In the genomic region with DNA sequence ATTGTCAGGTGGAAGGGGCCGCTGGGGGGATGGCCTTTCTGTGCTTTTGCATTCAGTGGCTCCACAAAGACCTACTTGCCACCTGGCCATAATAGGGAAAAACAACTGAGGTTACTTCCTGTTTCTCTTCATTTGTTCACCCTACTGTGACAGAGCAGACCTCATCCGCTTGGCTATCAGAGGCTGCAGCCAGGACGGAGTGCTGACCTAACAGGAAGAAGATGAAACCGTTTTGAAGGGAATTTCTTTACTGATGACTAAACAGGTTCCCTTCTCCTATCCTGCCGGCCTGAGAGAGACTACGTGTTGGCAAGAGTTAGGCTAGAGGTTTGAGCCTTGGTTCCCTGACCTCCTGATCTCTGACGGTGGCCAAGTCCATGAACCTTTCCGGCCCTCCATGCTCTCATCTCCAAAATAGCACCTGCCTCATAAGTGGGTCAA, we compare ENCODE assay signal across 10 cellular contexts. TPM values are rescaled to one million over a fixed set of nuclear protein-coding genes. Genes with fewer than 3 reads are reported as not detected.
DNase-seq lines count a peak whose midpoint lies in the region; ATAC-seq, FAIRE-seq and TF ChIP-seq lines count a peak whose summit lies in the region.
"Had no signal": no experiment of that assay in that cellular context is flagged by ENCODE, and none has a peak within 500 bp of the region (broad histone marks: within the 10 kb centered on the region; RNA-seq: fewer than 3 reads in every experiment).

No MANE protein-coding gene starts in this region.

- no peak overlapping the region for H2BK12ac ChIP-seq in neuronal stem cell (ENCODE audit: low read length)

- intact Hi-C loops in Panc1 (cut with micrococcal nuclease; ENCODE audit: unreplicated experiment) (no loop called here), ovary (cut with DNase I) (no loop called here)

- peak; percentile 92 for ATAC-seq in HG02884 (IDR thresholded peaks at IDR 0.05; ENCODE audit: unreplicated experiment)
- 0 out of 2 replicates have a peak, but pooled peaks have one; percentile 34 for ATAC-seq in Panc1
- ATAC-seq in foreskin keratinocyte: no peak

- H3K79me1 ChIP-seq in neuronal stem cell (ENCODE audit: low read depth, low read length): no peaks in the 10 kb centered on the region

- no peak for TF ChIP-seq EP300 in ovary (IDR thresholded peaks at IDR 0.05)

- in situ Hi-C loops in Panc1 (cut with HindIII; ENCODE audit: low pct_unique_long_range_greater_than_20kb, low sequenced_read_pairs): no loop called here

- WGBS in neuronal stem cell (ENCODE audit: extremely low coverage in 2 of 2, insufficient read length in 2 of 2, insufficient replicate concordance in 1 of 2), 2 donors: no CpG with 5 or more reads among the region's 8 CpGs
- WGBS in ovary, 3 donors: 50 to 53% (median 51%) methylated on average over 8 of the region's 8 CpGs

- no peak overlapping the region for H3K4me2 ChIP-seq in neuronal stem cell (ENCODE audit: insufficient read depth, low read length, poor library complexity, severe bottlenecking)

- no peak overlapping the region for H3K9ac ChIP-seq in neuronal stem cell (ENCODE audit: low read depth, low read length, poor library complexity)

- H4K91ac ChIP-seq in neuronal stem cell (ENCODE audit: low read depth, low read length, poor library complexity): no peak overlapping the region

- no peak overlapping the region for H2BK5ac ChIP-seq in neuronal stem cell (ENCODE audit: low read length)

- no peaks in the 10 kb centered on the region for H3K36me3 ChIP-seq in Panc1 (ENCODE audit: control insufficient read depth, insufficient read depth, low read length)
- no peaks in the 10 kb centered on the region for H3K36me3 ChIP-seq in neuronal stem cell (replicated peaks in 1 of 2; ENCODE audit: control insufficient read depth in 2 of 2, insufficient read depth in 2 of 2, low read length in 2 of 2)
- no peaks in the 10 kb centered on the region for H3K36me3 ChIP-seq in ovary

- H3K4ac ChIP-seq in neuronal stem cell (ENCODE audit: low read length): no peak overlapping the region

- H3K27me3 ChIP-seq in Panc1 (ENCODE audit: control insufficient read depth, insufficient read depth, low read length): peaks cover 10% of the 10 kb centered on the region; the same call in 1 of the 2 replicates
- H3K27me3 ChIP-seq in neuronal stem cell (ENCODE audit: control insufficient read depth in 3 of 3, insufficient read depth in 3 of 3, low read depth in 1 of 3, low read length in 3 of 3): peaks cover 0 to 29% (median 0%) of the 10 kb centered on the region in 3 experiments
- peaks cover 5% of the 10 kb centered on the region for H3K27me3 ChIP-seq in foreskin keratinocyte
- no peaks in the 10 kb centered on the region for H3K27me3 ChIP-seq in ovary

- H2BK15ac ChIP-seq in neuronal stem cell (ENCODE audit: low read length): no peak overlapping the region

- no peak overlapping the region for H3K23ac ChIP-seq in neuronal stem cell (ENCODE audit: low read depth, low read length, poor library complexity)

- H3K27ac ChIP-seq in Panc1 (ENCODE audit: low read length): no peak overlapping the region
- H3K27ac ChIP-seq in neuronal stem cell (replicated peaks; ENCODE audit: low read length): no peak overlapping the region
- no peak overlapping the region for H3K27ac ChIP-seq in foreskin keratinocyte
- H3K27ac ChIP-seq in ovary: no peak overlapping the region

- peak overlapping the region; percentile 73 for H2AFZ ChIP-seq in neuronal stem cell (ENCODE audit: low read length)

- DNase-seq in GM19239 (ENCODE audit: insufficient read length, low spot score) (peak; percentile 20), Panc1 (ENCODE audit: low read depth, low spot score) (no peak), neuronal stem cell (ENCODE audit: low spot score) (no peak), EL (no peak), foreskin keratinocyte (no peak), ovary (no peak), SW480 (ENCODE audit: low spot score) (no peak)
- DNase-seq: activated naive CD8-positive, alpha-beta T cell treated with anti-CD3 and anti-CD28 coated beads, Interleukin-2, amount 10 ng/mL, durations not matched to agents 7 days and 5 days had no signal

- no peak for TF ChIP-seq POLR2A in ovary (IDR thresholded peaks at IDR 0.05)

- H3K4me1 ChIP-seq in Panc1 (ENCODE audit: control insufficient read depth, insufficient read depth, low read length) (no peaks in the 10 kb centered on the region), neuronal stem cell (ENCODE audit: control insufficient read depth in 2 of 2, insufficient read depth in 1 of 2, low read depth in 1 of 2, low read length in 2 of 2) (peaks cover 1 to 6% of the 10 kb centered on the region in 2 donors), foreskin keratinocyte (no peaks in the 10 kb centered on the region), ovary (ENCODE audit: insufficient read depth) (no peaks in the 10 kb centered on the region)

- no peaks in the 10 kb centered on the region for H3K9me3 ChIP-seq in Panc1 (ENCODE audit: control insufficient read depth, insufficient read depth, low read depth, low read length)
- peaks cover 0 to 2% of the 10 kb centered on the region in 2 donors for H3K9me3 ChIP-seq in neuronal stem cell (replicated peaks in 1 of 2; ENCODE audit: control insufficient read depth in 2 of 2, insufficient read depth in 1 of 2, low read depth in 1 of 2, low read length in 2 of 2)
- H3K9me3 ChIP-seq in ovary: no peaks in the 10 kb centered on the region

- POLR2A ChIA-PET in Panc1 (lab: Charles Lee): no interaction called here

- no peak overlapping the region for H3K18ac ChIP-seq in neuronal stem cell (ENCODE audit: low read length)

- no peak overlapping the region for H2AK5ac ChIP-seq in neuronal stem cell (ENCODE audit: low read depth, low read length)

- CTCF ChIA-PET in Panc1 (lab: Charles Lee): no interaction called here

- peak; percentile 88 for FAIRE-seq in GM19239 (lab: Jason Lieb, UNC)

- H3K14ac ChIP-seq in neuronal stem cell (ENCODE audit: low read length): no peak overlapping the region

- H4K8ac ChIP-seq in neuronal stem cell (ENCODE audit: low read depth, low read length): no peak overlapping the region

- H2BK120ac ChIP-seq in neuronal stem cell (ENCODE audit: low read depth, low read length): no peak overlapping the region

- no TSS peak for BruUV-seq in Panc1 (replicated peaks; lab: Mats Ljungman, UMichigan)

- TF ChIP-seq CTCF in Panc1 (IDR thresholded peaks at IDR 0.05) (no peak), foreskin keratinocyte (conservative IDR thresholded peaks at IDR 0.05) (no peak), ovary (IDR thresholded peaks at IDR 0.05) (no peak)

- H3K4me3 ChIP-seq in Panc1 (ENCODE audit: low read depth in 2 of 2, low read length in 2 of 2) (no peak overlapping the region), neuronal stem cell (ENCODE audit: low read length in 2 of 2) (no peak overlapping the region), ovary (no peak overlapping the region)
- H3K4me3 ChIP-seq: lung had no signal

RNA-seq across cellular contexts. Expression of gene PRR18, which starts 21.3 kb away (rescaled TPM):
- 0.23 TPM for total RNA-seq in Panc1 (2021; ENCODE audit: unreplicated experiment)
- 0.15 TPM for polyA plus RNA-seq in Panc1 (2012; ENCODE audit: insufficient read length)
- 0.17 TPM for polyA plus RNA-seq in neuronal stem cell (2013, experiment 1 of 2)
- 0.19 TPM for polyA plus RNA-seq in neuronal stem cell (2013, experiment 2 of 2)
- total RNA-seq in foreskin keratinocyte: not detected in 2 replicates
- not detected in 2 replicates for polyA plus RNA-seq in foreskin keratinocyte
- total RNA-seq in ovary: 1 to 10 TPM in 1 of 7 donors, under 1 TPM in 2, not detected in 4; 0.17 to 5.1 (median 0.33) TPM
- under 1 TPM in 1 of 2 donors, not detected in 1; 0.05 TPM for polyA plus RNA-seq in ovary
- total RNA-seq: activated naive CD8-positive, alpha-beta T cell treated with anti-CD3 and anti-CD28 coated beads, Interleukin-2, amount 10 ng/mL, durations not matched to agents 7 days and 5 days had no signal

RNA-seq across cellular contexts. Expression of gene SFT2D1, which starts 55.5 kb away (rescaled TPM):
- 54.1 TPM for total RNA-seq in Panc1 (2021; ENCODE audit: unreplicated experiment)
- 43.7 TPM for polyA plus RNA-seq in Panc1 (2012; ENCODE audit: insufficient read length)
- 48.2 TPM for polyA plus RNA-seq in neuronal stem cell (2013, experiment 1 of 2)
- 48.4 TPM for polyA plus RNA-seq in neuronal stem cell (2013, experiment 2 of 2)
- 48.2 and 48.7 TPM in 2 replicates for total RNA-seq in foreskin keratinocyte
- 64.5 and 70.3 TPM in 2 replicates for polyA plus RNA-seq in foreskin keratinocyte
- 10 to 100 TPM; 25.9 to 50.3 (median 34.1) TPM for total RNA-seq in ovary
- 10 to 100 TPM; 43.3 to 46.1 TPM for polyA plus RNA-seq in ovary
